Comparison of ENCODE assay signal across 1 cellular context in genomic region chr16:66364117-66364958, GRCh38.
TF ChIP-seq lines count a peak whose summit lies in the region.

No MANE protein-coding gene starts in this region.

TF ChIP-seq in GM23338, 12 proteins besides CTCF, POLR2A, EP300 and RAD21 (continued from another document):
- TF ChIP-seq ZNF462 (CRISPR knock-in tag; IDR thresholded peaks at IDR 0.05), result no peak
- TF ChIP-seq NANOG (IDR thresholded peaks at IDR 0.05; ENCODE audit: borderline replicate concordance), result no peak
- TF ChIP-seq ETS1 (IDR thresholded peaks at IDR 0.05), result no peak
- no peak for TF ChIP-seq JUNB (IDR thresholded peaks at IDR 0.05; ENCODE audit: unreplicated experiment)
- no peak for TF ChIP-seq EZH2phosphoT487 (IDR thresholded peaks at IDR 0.05; ENCODE audit: unreplicated experiment)
- no peak for TF ChIP-seq REST (IDR thresholded peaks at IDR 0.05; ENCODE audit: unreplicated experiment)
- no peak for TF ChIP-seq POLR2AphosphoS5 (IDR thresholded peaks at IDR 0.05; ENCODE audit: low read depth)
- TF ChIP-seq STAT1 (IDR thresholded peaks at IDR 0.05; ENCODE audit: unreplicated experiment), result no peak
- TF ChIP-seq ZNF114 (CRISPR knock-in tag; IDR thresholded peaks at IDR 0.05), result no peak
- TF ChIP-seq ZNF331 (CRISPR knock-in tag; IDR thresholded peaks at IDR 0.05; ENCODE audit: low read depth), result no peak
